In the genomic region with DNA sequence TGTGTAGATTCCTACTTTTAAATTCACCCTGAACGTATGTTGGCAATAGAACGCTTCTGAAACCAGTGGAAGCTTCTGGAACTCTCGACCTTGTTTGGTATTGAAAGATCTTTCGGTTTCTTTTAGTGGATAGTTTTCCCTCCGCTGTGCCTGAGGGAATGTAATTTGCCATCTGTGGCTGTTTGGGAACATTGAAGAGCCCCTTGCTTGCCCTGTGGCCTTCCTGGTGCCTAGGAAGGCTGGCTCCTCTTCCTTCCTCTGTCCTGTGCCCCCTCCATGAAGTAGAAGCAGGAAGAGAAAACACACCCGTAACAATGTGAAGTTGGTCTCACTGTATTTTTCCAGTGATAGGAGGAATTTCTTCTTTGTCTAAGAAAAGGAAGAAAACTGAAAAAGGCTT, we compare ENCODE assay signal across 14 cellular contexts.
A peak's percentile ranks its signal among the peaks of the same experiment; 100 is the strongest.
DNase-seq lines count a peak whose midpoint lies in the region; ATAC-seq and TF ChIP-seq lines count a peak whose summit lies in the region.
"Had no signal": no experiment of that assay in that cellular context is flagged by ENCODE, and none has a peak within 500 bp of the region (broad histone marks: within the 10 kb centered on the region; RNA-seq: fewer than 3 reads in every experiment).

No MANE protein-coding gene starts in this region.

- H3K9me3 ChIP-seq in heart right ventricle (no peaks in the 10 kb centered on the region), iPS-18a (ENCODE audit: control insufficient read depth, low read depth, low read length) (no peaks in the 10 kb centered on the region), psoas muscle (no peaks in the 10 kb centered on the region), GM23248 (ENCODE audit: low read depth) (no peaks in the 10 kb centered on the region)

- TF ChIP-seq CTCF in heart right ventricle (IDR thresholded peaks at IDR 0.05) (no peak), psoas muscle (IDR thresholded peaks at IDR 0.05) (no peak)

- no peak overlapping the region for H2AFZ ChIP-seq in GM23248

- H3K4me3 ChIP-seq in heart right ventricle = peak overlapping the region in 9 of 10 donors; percentile 0 to 49 (median 32)
- no peak overlapping the region for H3K4me3 ChIP-seq in iPS-18a (ENCODE audit: low read length)
- H3K4me3 ChIP-seq in psoas muscle = peak overlapping the region; percentile 33
- H3K4me3 ChIP-seq in urinary bladder (ENCODE audit: low read depth, low read length) = peak overlapping the region; percentile 5
- H3K4me3 ChIP-seq in GM23248 = no peak overlapping the region

- H3K9ac ChIP-seq in iPS-18a (ENCODE audit: low read length) = peak overlapping the region; percentile 8
- H3K9ac ChIP-seq in GM23248 = no peak overlapping the region

- H3K27ac ChIP-seq in heart right ventricle = peak overlapping the region; percentile 61 to 100 (median 78)
- no peak overlapping the region for H3K27ac ChIP-seq in iPS-18a (ENCODE audit: low read length)
- peak overlapping the region; percentile 56 for H3K27ac ChIP-seq in psoas muscle
- H3K27ac ChIP-seq in urinary bladder (ENCODE audit: low read depth) = no peak overlapping the region
- no peak overlapping the region for H3K27ac ChIP-seq in GM23248

- intact Hi-C loops in heart right ventricle (cut with DNase I) (loop anchor here in 5 of 10 donors (5.0 to 10.0 kb wide), 4 partner anchors 49 to 219 kb away; no protein-coding TSS in a partner anchor), Right ventricle myocardium inferior (cut with DNase I) (no loop called here), psoas muscle (cut with DNase I) (loop anchor here in 1 of 2 donors (10.0 kb wide), 1 partner anchor 216 kb away; no protein-coding TSS in a partner anchor)

- no peak overlapping the region for H3K4me2 ChIP-seq in GM23248 (ENCODE audit: unreplicated experiment)

- ATAC-seq in heart right ventricle (no peak), Right ventricle myocardium inferior (no peak), psoas muscle (no peak), HG02571 (IDR thresholded peaks at IDR 0.05; ENCODE audit: unreplicated experiment) (no peak)
- ATAC-seq: activated CD8-positive, alpha-beta T cell treated with anti-CD3 and anti-CD28 coated beads, Interleukin-2, amount 10 ng/mL, durations not matched to agents 7 days and 5 days had no signal

- DNase-seq in heart right ventricle (no peak), Right ventricle myocardium inferior (ENCODE audit: missing footprints) (no peak), psoas muscle (no peak), DMS 273 (lab: John Stamatoyannopoulos, UW; ENCODE audit: unreplicated experiment) (no peak), GM23248 (no peak)
- DNase-seq: CD8-positive, alpha-beta memory T cell; GOT3; hypothalamus; NCI-H2171; stimulated activated CD4-positive, alpha-beta T cell treated with anti-CD3 and anti-CD28 coated beads, Interleukin-4, amount 100 ng/mL, for 24 hours had no signal

- H3K36me3 ChIP-seq in heart right ventricle = no peaks in the 10 kb centered on the region
- H3K36me3 ChIP-seq in iPS-18a (ENCODE audit: control insufficient read depth, low read depth, low read length) = no peaks in the 10 kb centered on the region
- no peaks in the 10 kb centered on the region for H3K36me3 ChIP-seq in psoas muscle (ENCODE audit: insufficient read depth in 1 of 2, low read depth in 1 of 2)
- no peaks in the 10 kb centered on the region for H3K36me3 ChIP-seq in urinary bladder (ENCODE audit: insufficient read depth)
- H3K36me3 ChIP-seq in GM23248 (ENCODE audit: low read depth) = peaks cover 5% of the 10 kb centered on the region; the same call in 1 of the 2 replicates

- in situ Hi-C loops in GM23248 (cut with MboI) = loop anchor here (25.0 kb wide), 1 partner anchor 214 kb away; no protein-coding TSS in a partner anchor

- H3K4me1 ChIP-seq in heart right ventricle (peaks cover 4 to 60% (median 34%) of the 10 kb centered on the region in 9 donors), iPS-18a (ENCODE audit: control insufficient read depth, low read depth, low read length) (peaks cover 4% of the 10 kb centered on the region), psoas muscle (peaks cover 3% of the 10 kb centered on the region), urinary bladder (ENCODE audit: insufficient read depth) (no peaks in the 10 kb centered on the region), GM23248 (ENCODE audit: insufficient read depth) (peaks cover 19% of the 10 kb centered on the region)

- no peaks in the 10 kb centered on the region for H3K9me2 ChIP-seq in GM23248 (ENCODE audit: insufficient read depth)

- no peaks in the 10 kb centered on the region for H4K20me1 ChIP-seq in GM23248 (ENCODE audit: insufficient read depth)

- peaks cover 0 to 36% (median 0%) of the 10 kb centered on the region in 7 donors for H3K27me3 ChIP-seq in heart right ventricle
- H3K27me3 ChIP-seq in iPS-18a (ENCODE audit: control insufficient read depth, insufficient read depth, low read length) = peaks cover 32% of the 10 kb centered on the region
- H3K27me3 ChIP-seq in psoas muscle (ENCODE audit: insufficient read depth in 3 of 3, low read length in 2 of 3) = no peaks in the 10 kb centered on the region
- H3K27me3 ChIP-seq in GM23248 (replicated peaks; ENCODE audit: insufficient read depth) = no peaks in the 10 kb centered on the region

- peaks cover 28% of the 10 kb centered on the region for H3F3A ChIP-seq in GM23248 (ENCODE audit: insufficient read depth)

- 42 to 61% methylated on average over 6 of the region's 6 CpGs for WGBS in heart right ventricle, 2 donors
- WGBS in psoas muscle, 3 donors = 58 to 68% (median 65%) methylated on average over 6 of the region's 6 CpGs
- 55% methylated on average over 6 of the region's 6 CpGs for WGBS in urinary bladder
- 96 to 98% methylated on average over 6 of the region's 6 CpGs for WGBS in GM23248 (ENCODE audit: low coverage in 1 of 2, low lambda C conversion rate in 2 of 2, missing lambda C conversion rate in 2 of 2), 2 experiments

- peaks cover 31% of the 10 kb centered on the region for H3K79me2 ChIP-seq in GM23248 (ENCODE audit: insufficient read depth)

Comparison
In these comparisons a context has a peak if more than half of its experiments do, and no peak if none do; other contexts are left out.
1. H3K27ac ChIP-seq: peak in heart right ventricle (10 of 10) and psoas muscle (single experiment); none in iPS-18a (single experiment), urinary bladder (single experiment) and GM23248 (single experiment).
2. H3K4me3 ChIP-seq: peak in heart right ventricle (9 of 10), psoas muscle (single experiment) and urinary bladder (single experiment); none in iPS-18a (single experiment) and GM23248 (single experiment).